In the genomic region with DNA sequence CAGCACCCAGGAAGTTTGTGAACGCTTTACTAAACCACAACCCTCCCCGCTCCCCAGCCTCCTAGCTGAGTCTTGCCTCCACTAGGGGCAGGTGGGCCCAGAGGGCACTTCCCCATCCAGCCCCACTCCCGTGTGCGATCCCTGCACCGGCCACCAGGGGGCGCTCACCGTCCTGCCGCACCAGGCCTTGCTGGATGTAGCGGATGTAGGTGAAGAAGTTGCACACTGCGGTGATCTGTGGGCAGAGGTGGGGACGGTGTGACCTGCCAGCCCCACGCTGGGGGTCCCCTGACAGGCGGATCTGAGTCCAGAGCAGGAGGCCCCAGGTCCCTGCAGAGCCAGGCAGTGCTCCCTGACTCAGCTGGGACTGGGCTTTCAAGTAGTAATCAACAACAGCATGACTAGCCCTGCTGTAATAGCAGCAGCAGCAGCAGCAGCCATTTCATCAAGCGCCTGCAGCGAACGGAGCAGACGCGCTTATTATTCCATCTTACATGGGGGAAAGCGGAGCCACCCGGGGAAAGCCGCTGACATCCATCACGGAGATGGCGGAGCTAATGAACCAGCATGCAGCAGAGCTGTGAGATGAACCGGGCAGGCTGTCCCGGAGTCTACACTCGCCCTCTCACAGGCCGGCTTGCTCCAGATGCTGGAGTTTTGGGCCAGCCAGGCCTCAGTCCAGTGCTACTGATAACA, we compare ENCODE assay signal across 1 cellular context.
TF ChIP-seq lines count a peak whose summit lies in the region.

No MANE protein-coding gene starts in this region.

TF ChIP-seq in HepG2, 621 proteins besides CTCF, POLR2A, EP300 and RAD21 (continues in another document):
- no peak for TF ChIP-seq NFIB (CRISPR knock-in tag; IDR thresholded peaks at IDR 0.05; ENCODE audit: borderline replicate concordance)
- TF ChIP-seq ZNF484 (CRISPR knock-in tag; IDR thresholded peaks at IDR 0.05; ENCODE audit: borderline replicate concordance, low read depth) = no peak
- no peak for TF ChIP-seq NFIC (IDR thresholded peaks at IDR 0.05; ENCODE audit: low read length)
- TF ChIP-seq, protein P1, sequence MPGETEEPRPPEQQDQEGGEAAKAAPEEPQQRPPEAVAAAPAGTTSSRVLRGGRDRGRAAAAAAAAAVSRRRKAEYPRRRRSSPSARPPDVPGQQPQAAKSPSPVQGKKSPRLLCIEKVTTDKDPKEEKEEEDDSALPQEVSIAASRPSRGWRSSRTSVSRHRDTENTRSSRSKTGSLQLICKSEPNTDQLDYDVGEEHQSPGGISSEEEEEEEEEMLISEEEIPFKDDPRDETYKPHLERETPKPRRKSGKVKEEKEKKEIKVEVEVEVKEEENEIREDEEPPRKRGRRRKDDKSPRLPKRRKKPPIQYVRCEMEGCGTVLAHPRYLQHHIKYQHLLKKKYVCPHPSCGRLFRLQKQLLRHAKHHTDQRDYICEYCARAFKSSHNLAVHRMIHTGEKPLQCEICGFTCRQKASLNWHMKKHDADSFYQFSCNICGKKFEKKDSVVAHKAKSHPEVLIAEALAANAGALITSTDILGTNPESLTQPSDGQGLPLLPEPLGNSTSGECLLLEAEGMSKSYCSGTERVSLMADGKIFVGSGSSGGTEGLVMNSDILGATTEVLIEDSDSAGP (CRISPR knock-in tag; IDR thresholded peaks at IDR 0.05; ENCODE audit: borderline replicate concordance) = peak; percentile 68
- TF ChIP-seq HMGA1 (CRISPR knock-in tag; conservative IDR thresholded peaks at IDR 0.05) = no peak
- TF ChIP-seq KLF12 (CRISPR knock-in tag; IDR thresholded peaks at IDR 0.05; ENCODE audit: borderline replicate concordance) = no peak
- 0 out of 2 replicates have a peak, but pooled peaks have one; percentile 73 for TF ChIP-seq ZNF256 (CRISPR knock-in tag; conservative IDR thresholded peaks at IDR 0.05)
- TF ChIP-seq, protein P2, sequence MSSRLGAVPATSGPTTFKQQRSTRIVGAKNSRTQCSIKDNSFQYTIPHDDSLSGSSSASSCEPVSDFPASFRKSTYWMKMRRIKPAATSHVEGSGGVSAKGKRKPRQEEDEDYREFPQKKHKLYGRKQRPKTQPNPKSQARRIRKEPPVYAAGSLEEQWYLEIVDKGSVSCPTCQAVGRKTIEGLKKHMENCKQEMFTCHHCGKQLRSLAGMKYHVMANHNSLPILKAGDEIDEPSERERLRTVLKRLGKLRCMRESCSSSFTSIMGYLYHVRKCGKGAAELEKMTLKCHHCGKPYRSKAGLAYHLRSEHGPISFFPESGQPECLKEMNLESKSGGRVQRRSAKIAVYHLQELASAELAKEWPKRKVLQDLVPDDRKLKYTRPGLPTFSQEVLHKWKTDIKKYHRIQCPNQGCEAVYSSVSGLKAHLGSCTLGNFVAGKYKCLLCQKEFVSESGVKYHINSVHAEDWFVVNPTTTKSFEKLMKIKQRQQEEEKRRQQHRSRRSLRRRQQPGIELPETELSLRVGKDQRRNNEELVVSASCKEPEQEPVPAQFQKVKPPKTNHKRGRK (CRISPR knock-in tag; IDR thresholded peaks at IDR 0.05) = no peak
- 0 out of 2 replicates have a peak, but pooled peaks have one; percentile 67 for TF ChIP-seq STAT5B (CRISPR knock-in tag; IDR thresholded peaks at IDR 0.05)
- no peak for TF ChIP-seq HOXA7 (CRISPR knock-in tag; IDR thresholded peaks at IDR 0.05)
- TF ChIP-seq SIX1 (CRISPR knock-in tag; IDR thresholded peaks at IDR 0.05; ENCODE audit: borderline replicate concordance) = no peak
- no peak for TF ChIP-seq EHMT2 (IDR thresholded peaks at IDR 0.05; ENCODE audit: borderline replicate concordance, low read depth, low read length)
- TF ChIP-seq ATF7 (IDR thresholded peaks at IDR 0.05) = no peak
- TF ChIP-seq ATF7 (CRISPR knock-in tag; IDR thresholded peaks at IDR 0.05) = no peak
- TF ChIP-seq KDM4B (CRISPR knock-in tag; IDR thresholded peaks at IDR 0.05) = peak; percentile 61; the same call in 1 of the 2 replicates
- TF ChIP-seq PAF1 (CRISPR knock-in tag; IDR thresholded peaks at IDR 0.05) = no peak
- TF ChIP-seq NFE2L1 (CRISPR knock-in tag; IDR thresholded peaks at IDR 0.05; ENCODE audit: borderline replicate concordance) = no peak
- TF ChIP-seq ZNF333 (CRISPR knock-in tag; IDR thresholded peaks at IDR 0.05; ENCODE audit: borderline replicate concordance) = no peak
- no peak for TF ChIP-seq AGO1 (IDR thresholded peaks at IDR 0.05; ENCODE audit: low read depth, low read length, poor library complexity, severe bottlenecking)
- TF ChIP-seq ZBTB7B (CRISPR knock-in tag; IDR thresholded peaks at IDR 0.05) = no peak; the same call in 1 of the 2 replicates
- no peak for TF ChIP-seq ZNF703 (CRISPR knock-in tag; IDR thresholded peaks at IDR 0.05; ENCODE audit: borderline replicate concordance)
- TF ChIP-seq ZNF883 (CRISPR knock-in tag; IDR thresholded peaks at IDR 0.05; ENCODE audit: not compliant biosample characterization) = no peak
- no peak for TF ChIP-seq SKI (IDR thresholded peaks at IDR 0.05; ENCODE audit: partially characterized antibody)
- TF ChIP-seq CCDC6 (CRISPR knock-in tag; IDR thresholded peaks at IDR 0.05) = no peak
- no peak for TF ChIP-seq NPAS2 (CRISPR knock-in tag; IDR thresholded peaks at IDR 0.05; ENCODE audit: borderline replicate concordance)
- TF ChIP-seq, protein P3, sequence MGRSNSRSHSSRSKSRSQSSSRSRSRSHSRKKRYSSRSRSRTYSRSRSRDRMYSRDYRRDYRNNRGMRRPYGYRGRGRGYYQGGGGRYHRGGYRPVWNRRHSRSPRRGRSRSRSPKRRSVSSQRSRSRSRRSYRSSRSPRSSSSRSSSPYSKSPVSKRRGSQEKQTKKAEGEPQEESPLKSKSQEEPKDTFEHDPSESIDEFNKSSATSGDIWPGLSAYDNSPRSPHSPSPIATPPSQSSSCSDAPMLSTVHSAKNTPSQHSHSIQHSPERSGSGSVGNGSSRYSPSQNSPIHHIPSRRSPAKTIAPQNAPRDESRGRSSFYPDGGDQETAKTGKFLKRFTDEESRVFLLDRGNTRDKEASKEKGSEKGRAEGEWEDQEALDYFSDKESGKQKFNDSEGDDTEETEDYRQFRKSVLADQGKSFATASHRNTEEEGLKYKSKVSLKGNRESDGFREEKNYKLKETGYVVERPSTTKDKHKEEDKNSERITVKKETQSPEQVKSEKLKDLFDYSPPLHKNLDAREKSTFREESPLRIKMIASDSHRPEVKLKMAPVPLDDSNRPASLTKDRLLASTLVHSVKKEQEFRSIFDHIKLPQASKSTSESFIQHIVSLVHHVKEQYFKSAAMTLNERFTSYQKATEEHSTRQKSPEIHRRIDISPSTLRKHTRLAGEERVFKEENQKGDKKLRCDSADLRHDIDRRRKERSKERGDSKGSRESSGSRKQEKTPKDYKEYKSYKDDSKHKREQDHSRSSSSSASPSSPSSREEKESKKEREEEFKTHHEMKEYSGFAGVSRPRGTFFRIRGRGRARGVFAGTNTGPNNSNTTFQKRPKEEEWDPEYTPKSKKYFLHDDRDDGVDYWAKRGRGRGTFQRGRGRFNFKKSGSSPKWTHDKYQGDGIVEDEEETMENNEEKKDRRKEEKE (IDR thresholded peaks at IDR 0.05) = no peak
- no peak for TF ChIP-seq SMYD3 (CRISPR knock-in tag; IDR thresholded peaks at IDR 0.05)
- TF ChIP-seq, protein P4, sequence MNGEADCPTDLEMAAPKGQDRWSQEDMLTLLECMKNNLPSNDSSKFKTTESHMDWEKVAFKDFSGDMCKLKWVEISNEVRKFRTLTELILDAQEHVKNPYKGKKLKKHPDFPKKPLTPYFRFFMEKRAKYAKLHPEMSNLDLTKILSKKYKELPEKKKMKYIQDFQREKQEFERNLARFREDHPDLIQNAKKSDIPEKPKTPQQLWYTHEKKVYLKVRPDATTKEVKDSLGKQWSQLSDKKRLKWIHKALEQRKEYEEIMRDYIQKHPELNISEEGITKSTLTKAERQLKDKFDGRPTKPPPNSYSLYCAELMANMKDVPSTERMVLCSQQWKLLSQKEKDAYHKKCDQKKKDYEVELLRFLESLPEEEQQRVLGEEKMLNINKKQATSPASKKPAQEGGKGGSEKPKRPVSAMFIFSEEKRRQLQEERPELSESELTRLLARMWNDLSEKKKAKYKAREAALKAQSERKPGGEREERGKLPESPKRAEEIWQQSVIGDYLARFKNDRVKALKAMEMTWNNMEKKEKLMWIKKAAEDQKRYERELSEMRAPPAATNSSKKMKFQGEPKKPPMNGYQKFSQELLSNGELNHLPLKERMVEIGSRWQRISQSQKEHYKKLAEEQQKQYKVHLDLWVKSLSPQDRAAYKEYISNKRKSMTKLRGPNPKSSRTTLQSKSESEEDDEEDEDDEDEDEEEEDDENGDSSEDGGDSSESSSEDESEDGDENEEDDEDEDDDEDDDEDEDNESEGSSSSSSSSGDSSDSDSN (CRISPR knock-in tag; IDR thresholded peaks at IDR 0.05) = peak; percentile 54; the same call in 1 of the 2 replicates
- TF ChIP-seq, protein P5, sequence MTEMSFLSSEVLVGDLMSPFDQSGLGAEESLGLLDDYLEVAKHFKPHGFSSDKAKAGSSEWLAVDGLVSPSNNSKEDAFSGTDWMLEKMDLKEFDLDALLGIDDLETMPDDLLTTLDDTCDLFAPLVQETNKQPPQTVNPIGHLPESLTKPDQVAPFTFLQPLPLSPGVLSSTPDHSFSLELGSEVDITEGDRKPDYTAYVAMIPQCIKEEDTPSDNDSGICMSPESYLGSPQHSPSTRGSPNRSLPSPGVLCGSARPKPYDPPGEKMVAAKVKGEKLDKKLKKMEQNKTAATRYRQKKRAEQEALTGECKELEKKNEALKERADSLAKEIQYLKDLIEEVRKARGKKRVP (CRISPR knock-in tag; IDR thresholded peaks at IDR 0.05) = peak in 1 of 2 experiments; percentile 55; a peak in 1 of 4 replicates
- TF ChIP-seq THYN1 (CRISPR knock-in tag; IDR thresholded peaks at IDR 0.05; ENCODE audit: borderline replicate concordance, low read depth) = no peak
- peak; percentile 50; the same call in 1 of the 2 replicates for TF ChIP-seq BRD4 (CRISPR knock-in tag; IDR thresholded peaks at IDR 0.05)
- TF ChIP-seq RELA (CRISPR knock-in tag; IDR thresholded peaks at IDR 0.05) = no peak
- TF ChIP-seq ZNF354B (CRISPR knock-in tag; IDR thresholded peaks at IDR 0.05) = no peak
- TF ChIP-seq, protein P6, sequence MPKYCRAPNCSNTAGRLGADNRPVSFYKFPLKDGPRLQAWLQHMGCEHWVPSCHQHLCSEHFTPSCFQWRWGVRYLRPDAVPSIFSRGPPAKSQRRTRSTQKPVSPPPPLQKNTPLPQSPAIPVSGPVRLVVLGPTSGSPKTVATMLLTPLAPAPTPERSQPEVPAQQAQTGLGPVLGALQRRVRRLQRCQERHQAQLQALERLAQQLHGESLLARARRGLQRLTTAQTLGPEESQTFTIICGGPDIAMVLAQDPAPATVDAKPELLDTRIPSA (CRISPR knock-in tag; IDR thresholded peaks at IDR 0.05; ENCODE audit: borderline replicate concordance) = no peak
- no peak for TF ChIP-seq NFE2 (CRISPR knock-in tag; IDR thresholded peaks at IDR 0.05)
- TF ChIP-seq, protein P7, sequence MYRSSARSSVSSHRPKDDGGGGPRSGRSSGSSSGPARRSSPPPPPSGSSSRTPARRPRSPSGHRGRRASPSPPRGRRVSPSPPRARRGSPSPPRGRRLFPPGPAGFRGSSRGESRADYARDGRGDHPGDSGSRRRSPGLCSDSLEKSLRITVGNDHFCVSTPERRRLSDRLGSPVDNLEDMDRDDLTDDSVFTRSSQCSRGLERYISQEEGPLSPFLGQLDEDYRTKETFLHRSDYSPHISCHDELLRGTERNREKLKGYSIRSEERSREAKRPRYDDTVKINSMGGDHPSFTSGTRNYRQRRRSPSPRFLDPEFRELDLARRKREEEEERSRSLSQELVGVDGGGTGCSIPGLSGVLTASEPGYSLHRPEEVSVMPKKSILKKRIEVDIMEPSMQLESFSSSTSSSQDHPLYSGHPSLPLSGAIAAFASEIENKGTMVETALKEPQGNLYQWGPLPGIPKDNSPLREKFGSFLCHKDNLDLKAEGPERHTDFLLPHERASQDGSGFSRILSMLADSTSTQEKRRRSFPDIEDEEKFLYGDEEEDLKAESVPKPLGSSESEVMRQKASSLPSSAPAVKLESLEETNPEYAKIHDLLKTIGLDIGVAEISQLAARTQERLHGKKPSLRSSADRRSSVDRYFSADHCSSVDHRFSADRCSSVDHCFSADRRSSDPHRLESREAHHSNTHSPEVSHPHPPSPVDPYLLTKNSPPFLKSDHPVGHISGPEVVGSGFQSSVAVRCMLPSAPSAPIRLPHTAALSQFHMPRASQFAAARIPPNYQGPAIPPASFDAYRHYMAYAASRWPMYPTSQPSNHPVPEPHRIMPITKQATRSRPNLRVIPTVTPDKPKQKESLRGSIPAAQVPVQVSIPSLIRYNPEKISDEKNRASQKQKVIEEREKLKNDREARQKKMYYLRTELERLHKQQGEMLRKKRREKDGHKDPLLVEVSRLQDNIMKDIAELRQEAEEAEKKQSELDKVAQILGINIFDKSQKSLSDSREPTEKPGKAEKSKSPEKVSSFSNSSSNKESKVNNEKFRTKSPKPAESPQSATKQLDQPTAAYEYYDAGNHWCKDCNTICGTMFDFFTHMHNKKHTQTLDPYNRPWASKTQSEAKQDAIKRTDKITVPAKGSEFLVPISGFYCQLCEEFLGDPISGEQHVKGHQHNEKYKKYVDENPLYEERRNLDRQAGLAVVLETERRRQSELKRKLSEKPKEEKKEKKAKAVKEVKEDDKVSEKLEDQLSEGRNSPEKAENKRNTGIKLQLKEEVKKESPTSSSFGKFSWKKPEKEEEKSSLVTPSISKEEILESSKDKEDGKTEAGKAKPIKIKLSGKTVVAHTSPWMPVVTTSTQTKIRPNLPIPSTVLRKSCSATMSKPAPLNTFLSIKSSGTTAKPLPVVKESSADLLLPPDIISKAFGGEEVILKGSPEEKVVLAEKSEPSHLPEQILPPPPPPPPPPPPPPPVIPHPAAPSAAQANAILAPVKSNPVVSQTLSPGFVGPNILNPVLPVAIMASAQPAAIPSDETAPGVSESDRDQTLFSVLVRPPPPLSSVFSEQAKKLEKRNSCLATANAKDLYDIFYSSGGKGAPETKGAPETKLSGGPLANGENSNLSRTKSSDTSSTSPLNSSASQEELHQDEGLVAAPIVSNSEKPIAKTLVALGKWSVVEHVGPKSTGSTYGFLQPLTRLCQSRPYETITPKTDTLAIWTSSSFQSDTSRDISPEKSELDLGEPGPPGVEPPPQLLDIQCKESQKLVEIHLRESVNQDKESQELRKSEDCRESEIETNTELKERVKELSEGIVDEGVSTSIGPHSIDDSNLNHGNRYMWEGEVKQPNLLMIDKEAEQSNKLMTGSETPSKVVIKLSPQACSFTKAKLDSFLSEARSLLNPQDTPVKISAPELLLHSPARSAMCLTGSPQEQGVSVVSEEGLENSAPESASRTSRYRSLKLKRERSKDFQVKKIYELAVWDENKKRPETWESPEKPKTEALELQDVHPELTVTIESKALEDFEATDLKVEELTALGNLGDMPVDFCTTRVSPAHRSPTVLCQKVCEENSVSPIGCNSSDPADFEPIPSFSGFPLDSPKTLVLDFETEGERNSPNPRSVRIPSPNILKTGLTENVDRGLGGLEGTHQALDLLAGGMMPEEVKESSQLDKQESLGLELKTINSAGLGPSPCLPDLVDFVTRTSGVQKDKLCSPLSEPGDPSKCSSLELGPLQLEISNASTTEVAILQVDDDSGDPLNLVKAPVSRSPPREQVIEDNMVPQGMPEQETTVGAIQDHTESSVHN (CRISPR knock-in tag; IDR thresholded peaks at IDR 0.05) = no peak
- TF ChIP-seq, protein P8, sequence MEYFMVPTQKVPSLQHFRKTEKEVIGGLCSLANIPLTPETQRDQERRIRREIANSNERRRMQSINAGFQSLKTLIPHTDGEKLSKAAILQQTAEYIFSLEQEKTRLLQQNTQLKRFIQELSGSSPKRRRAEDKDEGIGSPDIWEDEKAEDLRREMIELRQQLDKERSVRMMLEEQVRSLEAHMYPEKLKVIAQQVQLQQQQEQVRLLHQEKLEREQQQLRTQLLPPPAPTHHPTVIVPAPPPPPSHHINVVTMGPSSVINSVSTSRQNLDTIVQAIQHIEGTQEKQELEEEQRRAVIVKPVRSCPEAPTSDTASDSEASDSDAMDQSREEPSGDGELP (IDR thresholded peaks at IDR 0.05; ENCODE audit: borderline replicate concordance, low read depth) = no peak; the same call in 1 of the 2 replicates
- TF ChIP-seq ZNF749 (CRISPR knock-in tag; IDR thresholded peaks at IDR 0.05; ENCODE audit: borderline replicate concordance) = no peak
- peak; percentile 68 for TF ChIP-seq ELF1 (CRISPR knock-in tag; IDR thresholded peaks at IDR 0.05)
- 0 out of 2 replicates have a peak, but pooled peaks have one; percentile 55 for TF ChIP-seq SMAD9 (CRISPR knock-in tag; IDR thresholded peaks at IDR 0.05)
- peak; percentile 97 for TF ChIP-seq STAG1 (CRISPR knock-in tag; IDR thresholded peaks at IDR 0.05)
